In the genomic region with DNA sequence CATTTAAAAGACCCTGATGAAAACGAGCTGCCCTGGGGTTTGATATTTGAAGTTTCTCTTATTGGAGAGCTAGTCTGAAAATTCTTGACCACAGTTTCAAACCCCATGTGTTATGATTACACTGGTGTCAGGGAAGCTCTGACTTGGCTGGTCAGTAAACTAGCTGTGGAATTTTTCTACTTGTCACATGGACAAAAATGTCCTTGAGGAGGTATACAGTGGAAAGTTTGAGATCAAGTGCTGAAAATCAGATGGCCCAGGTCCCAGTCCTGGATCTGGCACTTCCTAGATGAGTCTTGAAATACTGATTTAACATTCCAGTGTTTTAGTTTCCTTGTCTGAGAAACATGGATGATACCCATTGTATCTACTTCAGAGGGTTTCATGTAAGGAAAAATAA, we compare ENCODE assay signal across 14 cellular contexts. TPM values are rescaled to one million over a fixed set of nuclear protein-coding genes. Genes with fewer than 3 reads are reported as not detected.
DNase-seq lines count a peak whose midpoint lies in the region; ATAC-seq and TF ChIP-seq lines count a peak whose summit lies in the region.
"Had no signal": no experiment of that assay in that cellular context is flagged by ENCODE, and none has a peak within 500 bp of the region (broad histone marks: within the 10 kb centered on the region; RNA-seq: fewer than 3 reads in every experiment).

No MANE protein-coding gene starts in this region.

- H3K18ac ChIP-seq in IMR-90 (ENCODE audit: low read depth, low read length), result no peak overlapping the region

- H3K9me1 ChIP-seq in IMR-90 (ENCODE audit: insufficient read depth, low read length), result 0 out of 2 replicates have a peak, but pooled peaks cover 4% of the 10 kb centered on the region

- no peaks in the 10 kb centered on the region for H3K36me3 Mint-ChIP-seq in chondrocyte (ENCODE audit: low read depth)

- H4K8ac ChIP-seq in IMR-90 (ENCODE audit: low read depth in 2 of 2, low read length in 2 of 2), result no peak overlapping the region

- CTCF ChIA-PET in IMR-90 (lab: Yijun Ruan, JAX), result interaction anchor here (0.6 to 0.7 kb wide), 3 partner anchors 9 to 88 kb away, joined by 3 to 4 read pairs (median 3); no protein-coding TSS in a partner anchor

- BruUV-seq in IMR-90 (replicated peaks; lab: Mats Ljungman, UMichigan), result no TSS peak

- H4K5ac ChIP-seq in IMR-90 (ENCODE audit: low read depth, low read length), result no peak overlapping the region

- no peaks in the 10 kb centered on the region for H4K20me1 ChIP-seq in IMR-90 (ENCODE audit: insufficient read depth, low read length)
- H4K20me1 ChIP-seq in smooth muscle cell (ENCODE audit: low read depth), result no peaks in the 10 kb centered on the region

- TF ChIP-seq CTCF in IMR-90 (conservative IDR thresholded peaks at IDR 0.05; ENCODE audit: low read depth, low read length), result no peak
- no peak for TF ChIP-seq CTCF in chondrocyte (IDR thresholded peaks at IDR 0.05)
- TF ChIP-seq CTCF in left ventricle myocardium inferior (IDR thresholded peaks at IDR 0.05; ENCODE audit: borderline replicate concordance), result no peak
- no peak for TF ChIP-seq CTCF in smooth muscle cell (IDR thresholded peaks at IDR 0.05; ENCODE audit: borderline replicate concordance, insufficient read depth, poor library complexity, severe bottlenecking)

- H3K4me3 ChIP-seq in IMR-90 (ENCODE audit: insufficient read depth, low read depth, low read length) (no peak overlapping the region), left ventricle myocardium inferior (no peak overlapping the region), skeletal muscle tissue (ENCODE audit: low read length in 3 of 3) (no peak overlapping the region), smooth muscle cell (no peak overlapping the region)
- H3K4me3 ChIP-seq: PC-9 had no signal

- no peak overlapping the region for H3K9ac ChIP-seq in IMR-90 (ENCODE audit: low read depth, low read length)
- no peak overlapping the region for H3K9ac ChIP-seq in skeletal muscle tissue (ENCODE audit: low read depth in 1 of 3, low read length in 3 of 3)
- H3K9ac ChIP-seq in smooth muscle cell (ENCODE audit: low read depth), result no peak overlapping the region
- H3K9ac ChIP-seq: KMS-11 had no signal

- H3K27me3 ChIP-seq in IMR-90 (ENCODE audit: control insufficient read depth, insufficient read depth, low read length) (peaks cover 6% of the 10 kb centered on the region), left ventricle myocardium inferior (ENCODE audit: low read depth) (no peaks in the 10 kb centered on the region), skeletal muscle tissue (ENCODE audit: control insufficient read depth in 3 of 3, insufficient read depth in 3 of 3, low read length in 3 of 3) (no peaks in the 10 kb centered on the region), smooth muscle cell (ENCODE audit: low read depth) (no peaks in the 10 kb centered on the region)

- no peak overlapping the region for H3K27ac ChIP-seq in IMR-90 (ENCODE audit: insufficient read depth, low read length)
- H3K27ac ChIP-seq in left ventricle myocardium inferior (replicated peaks), result peak overlapping the region; percentile 28
- peak overlapping the region; percentile 83 for H3K27ac ChIP-seq in skeletal muscle tissue (ENCODE audit: low read depth, low read length)
- H3K27ac ChIP-seq in smooth muscle cell (ENCODE audit: low read depth), result no peak overlapping the region
- H3K27ac ChIP-seq: C4-2B, KMS-11, PC-9 had no signal

- intact Hi-C loops in IMR-90 (cut with micrococcal nuclease), result no loop called here
- intact Hi-C loops in left ventricle myocardium inferior (cut with micrococcal nuclease), result no loop called here

- no peak overlapping the region for H2AK5ac ChIP-seq in IMR-90 (ENCODE audit: low read depth, low read length)

- TF ChIP-seq RAD21 in IMR-90 (IDR thresholded peaks at IDR 0.05; ENCODE audit: low read length), result no peak

- H2AFZ ChIP-seq in IMR-90 (replicated peaks; ENCODE audit: low read length, poor library complexity) (no peak overlapping the region), smooth muscle cell (ENCODE audit: low read depth) (no peak overlapping the region)
- H2AFZ ChIP-seq: PC-9 had no signal

- no peak overlapping the region for H2BK20ac ChIP-seq in IMR-90 (ENCODE audit: low read depth, low read length)

- WGBS in IMR-90 (ENCODE audit: extremely low coverage in 2 of 2, insufficient read length in 1 of 2), 2 experiments, result 60% methylated on average over 1 of the region's 1 CpG; no CpG with 5 or more reads in 1 of the 2 experiments
- WGBS in smooth muscle cell (ENCODE audit: low lambda C conversion rate), result 80% methylated on average over 1 of the region's 1 CpG

- H3K56ac ChIP-seq in IMR-90 (ENCODE audit: extremely low read depth, insufficient read depth, low read length), result no peak overlapping the region

- ATAC-seq in IMR-90 (ENCODE audit: low read depth), result peak; percentile 44

- peak overlapping the region; percentile 71 for H3K27ac Mint-ChIP-seq in chondrocyte (ENCODE audit: unreplicated experiment)

- no peaks in the 10 kb centered on the region for H3K79me2 ChIP-seq in smooth muscle cell (ENCODE audit: low read depth)

- H3K4me1 ChIP-seq in IMR-90 (ENCODE audit: control insufficient read depth, insufficient read depth, low read length) (no peaks in the 10 kb centered on the region), left ventricle myocardium inferior (peaks cover 7% of the 10 kb centered on the region), skeletal muscle tissue (ENCODE audit: control insufficient read depth in 3 of 3, insufficient read depth in 3 of 3, low read length in 3 of 3) (peaks cover 0 to 4% (median 4%) of the 10 kb centered on the region in 3 donors), smooth muscle cell (ENCODE audit: low read depth) (no peaks in the 10 kb centered on the region)

- H3K9me3 ChIP-seq in IMR-90 (ENCODE audit: control insufficient read depth, insufficient read depth, low read length) (no peaks in the 10 kb centered on the region), left ventricle myocardium inferior (replicated peaks) (no peaks in the 10 kb centered on the region), skeletal muscle tissue (ENCODE audit: control insufficient read depth in 3 of 3, low read length in 3 of 3) (no peaks in the 10 kb centered on the region), smooth muscle cell (replicated peaks; ENCODE audit: low read depth) (no peaks in the 10 kb centered on the region)

- POLR2A ChIA-PET in IMR-90 (lab: Charles Lee; ENCODE audit: unreplicated experiment), result no interaction called here

- no peak overlapping the region for H2BK5ac ChIP-seq in IMR-90 (ENCODE audit: low read depth, low read length, poor library complexity, severe bottlenecking)

- no peak overlapping the region for H3K14ac ChIP-seq in IMR-90 (replicated peaks; ENCODE audit: low read depth, low read length)

- H2BK15ac ChIP-seq in IMR-90 (ENCODE audit: low read depth, low read length), result no peak overlapping the region

- H3K4me2 ChIP-seq in IMR-90 (ENCODE audit: low read depth, low read length) (no peak overlapping the region), smooth muscle cell (no peak overlapping the region)
- H3K4me2 ChIP-seq: KMS-11, PC-9 had no signal

- in situ Hi-C loops in IMR-90 (cut with MboI; ENCODE audit: low sequenced_read_pairs), result no loop called here

- H3K4me1 Mint-ChIP-seq in chondrocyte (ENCODE audit: low read depth), result peaks cover 27% of the 10 kb centered on the region

- H3K79me1 ChIP-seq in IMR-90 (ENCODE audit: low read depth in 1 of 2, low read length in 2 of 2), result no peaks in the 10 kb centered on the region

- H4K91ac ChIP-seq in IMR-90 (ENCODE audit: insufficient read depth, low read depth, low read length), result no peak overlapping the region

- no peak overlapping the region for H2BK120ac ChIP-seq in IMR-90 (ENCODE audit: low read depth, low read length)

- H2AK9ac ChIP-seq in IMR-90 (replicated peaks; ENCODE audit: low read depth, low read length, poor library complexity), result no peak overlapping the region

- no peaks in the 10 kb centered on the region for H3K27me3 Mint-ChIP-seq in chondrocyte (ENCODE audit: low read depth)

- H3K4me3 Mint-ChIP-seq in chondrocyte (ENCODE audit: unreplicated experiment), result no peak overlapping the region

- no peaks in the 10 kb centered on the region for H3K36me3 ChIP-seq in IMR-90 (ENCODE audit: control insufficient read depth, insufficient read depth, low read length)
- no peaks in the 10 kb centered on the region for H3K36me3 ChIP-seq in left ventricle myocardium inferior
- no peaks in the 10 kb centered on the region for H3K36me3 ChIP-seq in skeletal muscle tissue (ENCODE audit: control insufficient read depth in 3 of 3, insufficient read depth in 3 of 3, low read length in 3 of 3)
- H3K36me3 ChIP-seq in smooth muscle cell (ENCODE audit: low read depth), result no peaks in the 10 kb centered on the region

- H3K23ac ChIP-seq in IMR-90 (ENCODE audit: low read depth, low read length), result no peak overlapping the region

- no peak overlapping the region for H3K4ac ChIP-seq in IMR-90 (ENCODE audit: low read depth, low read length)

- DNase-seq in IMR-90 (no peak), chondrocyte (ENCODE audit: low spot score) (no peak), left ventricle myocardium inferior (no peak), COLO829 (ENCODE audit: low spot score) (no peak), smooth muscle cell (lab: John Stamatoyannopoulos, UW; ENCODE audit: unreplicated experiment) (no peak), HPDE6-E6E7 (ENCODE audit: extremely low spot score) (no peak)
- DNase-seq: DMS79, NCI-H1417 treated with DMSO at 0.1 percent for 48 hours, NCI-H1930, NCI-H526, PC-9 had no signal

- H3K9me3 Mint-ChIP-seq in chondrocyte (ENCODE audit: low read depth), result peaks cover 3% of the 10 kb centered on the region

- dilution Hi-C loops in IMR-90 (cut with HindIII; ENCODE audit: low sequenced_read_pairs, unreplicated experiment), result no loop called here

- TF ChIP-seq POLR2A in IMR-90 (IDR thresholded peaks at IDR 0.05; ENCODE audit: low read depth, low read length), result no peak

- no peaks in the 10 kb centered on the region for H3F3A ChIP-seq in smooth muscle cell (ENCODE audit: low read depth)

TF ChIP-seq in IMR-90, 13 proteins besides CTCF, POLR2A, EP300 and RAD21 (continues in another document):
- TF ChIP-seq RFX5 (IDR thresholded peaks at IDR 0.05; ENCODE audit: low read depth, low read length) (no peak), CHD1 (IDR thresholded peaks at IDR 0.05; ENCODE audit: low read depth, low read length) (no peak)

RNA-seq across cellular contexts. Expression of a gene that starts 30.7 kb away (rescaled TPM):
- total RNA-seq in IMR-90 (2012; rRNA removed) (4.1 and 8.3 TPM in 2 replicates), chondrocyte (9.5 to 23.8 TPM (median 10.5 TPM) in 3 replicates), left ventricle myocardium inferior (15.0 TPM), skeletal muscle tissue (6.3 TPM), smooth muscle cell (16.6 and 26.6 TPM in 2 replicates)
- polyA plus RNA-seq in IMR-90 (2012; rRNA removed) (12.7 and 17.6 TPM in 2 replicates), smooth muscle cell (19.8 and 46.4 TPM in 2 replicates)
- polyA plus RNA-seq in IMR-90 (2012; cell fraction: cytosol; rRNA removed), result 12.5 and 21.1 TPM in 2 replicates
- 31.6 and 43.9 TPM in 2 replicates for polyA plus RNA-seq in IMR-90 (2012; cell fraction: nucleus; rRNA removed; ENCODE audit: low replicate concordance)

Comparison
In these comparisons a context has a peak if more than half of its experiments do, and no peak if none do; other contexts are left out.
1. H3K27ac ChIP-seq: peak in left ventricle myocardium inferior (single experiment) and skeletal muscle tissue (single experiment); none in IMR-90 (single experiment) and smooth muscle cell (single experiment).